21 cellular contexts compared by ENCODE assay signal in genomic region chr1:2927995-2928732, GRCh38.
DNase-seq lines count a peak whose midpoint lies in the region; ATAC-seq, FAIRE-seq and TF ChIP-seq lines count a peak whose summit lies in the region.
"Had no signal": no experiment of that assay in that cellular context is flagged by ENCODE, and none has a peak within 500 bp of the region (broad histone marks: within the 10 kb centered on the region; RNA-seq: fewer than 3 reads in every experiment).

No MANE protein-coding gene starts in this region.

- H3K27me3 ChIP-seq in testis = no peaks in the 10 kb centered on the region

- FAIRE-seq in RCC 7860 (lab: Jason Lieb, UNC) = no peak
- FAIRE-seq: GM12878, H54 had no signal

- DNase-seq in cerebellum (ENCODE audit: low spot score) (peak; percentile 19), left kidney (ENCODE audit: low read depth, low spot score) (peak; percentile 35), testis (peak; percentile 26), RCC 7860 (ENCODE audit: low spot score) (no peak)
- DNase-seq in stimulated activated CD4-positive, alpha-beta T cell treated with anti-CD3 and anti-CD28 coated beads, Interleukin-1b, Interleukin-23, amount 100 ng/mL, for 48 hours = no peak
- DNase-seq: Caco-2; CD8-positive, alpha-beta T cell; GDM1; MM.1S; NCI-H1694; NCI-H2081; NCI-H2227 treated with DMSO at 0.1 percent for 48 hours; NCI-H526 treated with DMSO at 0.1 percent for 48 hours; SIG-M5 had no signal

- no peak for TF ChIP-seq CTCF in testis (IDR thresholded peaks at IDR 0.05)

- WGBS in testis, 2 donors = 59 to 83% methylated on average over 10 to 31 of the region's 31 CpGs

- no peaks in the 10 kb centered on the region for H3K9me3 ChIP-seq in testis
- H3K9me3 ChIP-seq: Caco-2 had no signal

- no peak overlapping the region for H3K4me3 ChIP-seq in testis
- H3K4me3 ChIP-seq: GM12878, SK-N-MC had no signal

- intact Hi-C loops in testis (cut with DNase I; ENCODE audit: low total_unique reads) = no loop called here

- TF ChIP-seq POLR2A in testis (IDR thresholded peaks at IDR 0.05) = no peak

- no peak overlapping the region for H3K27ac ChIP-seq in testis
- H3K27ac ChIP-seq: C4-2B, KMS-11, SK-N-MC had no signal

- ATAC-seq in GM18502 (IDR thresholded peaks at IDR 0.05; ENCODE audit: poor library complexity, unreplicated experiment) (no peak), GM21367 (IDR thresholded peaks at IDR 0.05; ENCODE audit: unreplicated experiment) (no peak)
- ATAC-seq: CD8-positive, alpha-beta T cell; GM12878 had no signal

- no peaks in the 10 kb centered on the region for H3K4me1 ChIP-seq in testis
- H3K4me1 ChIP-seq: Caco-2 had no signal

- H3K36me3 ChIP-seq in testis (ENCODE audit: low read depth, missing control alignments) = no peaks in the 10 kb centered on the region

Comparison
In these comparisons a context has a peak if more than half of its experiments do, and no peak if none do; other contexts are left out.
1. DNase-seq: peak in cerebellum (single experiment), left kidney (single experiment) and testis (single experiment); none in stimulated activated CD4-positive, alpha-beta T cell treated with anti-CD3 and anti-CD28 coated beads, Interleukin-1b, Interleukin-23, amount 100 ng/mL, for 48 hours (single experiment) and RCC 7860 (single experiment).